ENCODE assay signal across 12 cellular contexts in genomic region chr18:7202119-7202680, GRCh38. TPM values are rescaled to one million over a fixed set of nuclear protein-coding genes. Genes with fewer than 3 reads are reported as not detected.
"Had no signal": no experiment of that assay in that cellular context is flagged by ENCODE, and none has a peak within 500 bp of the region (broad histone marks: within the 10 kb centered on the region; RNA-seq: fewer than 3 reads in every experiment).

No MANE protein-coding gene starts in this region.

- H3K36me3 ChIP-seq: breast epithelium, tibial artery had no signal

- H3K4me3 ChIP-seq: breast epithelium, tibial artery had no signal

- H3K9me3 ChIP-seq: breast epithelium, tibial artery had no signal

- ATAC-seq: activated CD4-positive, CD25-positive, alpha-beta regulatory T cell treated with anti-CD3 and anti-CD28 coated beads, Interleukin-2, amount 50 U/mL, for 24 hours; activated CD8-positive, alpha-beta memory T cell treated with anti-CD3 and anti-CD28 coated beads, Interleukin-2, amount 10 ng/mL, durations not matched to agents 7 days and 5 days had no signal

- DNase-seq: activated CD4-positive, alpha-beta T cell treated with anti-CD3 and anti-CD28 coated beads, Interleukin-2, amount 50 U/mL, for 4 hours; activated CD8-positive, alpha-beta memory T cell treated with anti-CD3 and anti-CD28 coated beads, Interleukin-2, amount 10 ng/mL, durations not matched to agents 7 days and 5 days; activated gamma-delta T cell; activated T-cell treated with anti-CD3 and anti-CD28 coated beads, Interleukin-2, amount 50 U/mL, for 24 hours; small intestine; tibial artery had no signal

- H3K27ac ChIP-seq: breast epithelium, parathyroid adenoma, tibial artery had no signal

- H3K27me3 ChIP-seq: breast epithelium, tibial artery had no signal

RNA-seq across cellular contexts. Expression of gene LRRC30, which starts 28.7 kb away (rescaled TPM):
- total RNA-seq: activated CD8-positive, alpha-beta memory T cell treated with anti-CD3 and anti-CD28 coated beads, Interleukin-2, amount 10 ng/mL, durations not matched to agents 7 days and 5 days; breast epithelium; cerebellum; dermis microvascular lymphatic vessel endothelial cell had no signal
- polyA plus RNA-seq: esophagus, small intestine had no signal
